17 cellular contexts compared by ENCODE assay signal in the genomic region with DNA sequence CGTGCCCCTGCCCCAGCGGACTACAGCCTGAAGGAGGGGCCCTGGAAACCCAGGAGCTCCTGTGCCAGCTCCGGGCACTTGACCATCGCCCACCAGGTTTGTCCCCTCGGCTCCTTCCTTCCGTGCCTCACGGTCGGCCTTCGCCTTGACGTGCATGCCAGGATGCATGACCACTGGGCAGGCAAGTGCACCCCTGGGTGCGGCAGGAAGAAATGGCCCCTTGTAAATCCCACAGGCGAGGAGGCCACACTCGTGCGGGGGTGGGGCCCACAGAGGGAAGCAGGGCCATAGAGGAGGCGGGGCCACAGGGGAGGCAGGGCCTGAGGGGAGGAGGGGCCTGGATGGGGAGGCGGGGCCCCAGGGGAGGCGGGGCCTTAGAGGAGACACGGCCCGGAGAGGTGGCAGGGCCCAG.
DNase-seq lines count a peak whose midpoint lies in the region; ATAC-seq and TF ChIP-seq lines count a peak whose summit lies in the region.
"Had no signal": no experiment of that assay in that cellular context is flagged by ENCODE, and none has a peak within 500 bp of the region (broad histone marks: within the 10 kb centered on the region; RNA-seq: fewer than 3 reads in every experiment).

No MANE protein-coding gene starts in this region.

- no peak overlapping the region for H3K27ac Mint-ChIP-seq in activated naive CD4-positive, alpha-beta T cell treated with anti-CD3 and anti-CD28 coated beads, Interleukin-2, amount 50 U/mL, for 72 hours
- H3K27ac Mint-ChIP-seq in glutamatergic neuron (ENCODE audit: unreplicated experiment) = no peak overlapping the region
- H3K27ac Mint-ChIP-seq in stimulated activated memory B cell treated with anti-CD40 and anti-IgM and Interleukin-4, amounts not matched to agents 10 μg/mL and 1 μg/mL and 100 μg/mL, for 72 hours = no peak overlapping the region
- H3K27ac Mint-ChIP-seq: T-helper 17 cell had no signal

- DNase-seq in activated naive CD4-positive, alpha-beta T cell treated with anti-CD3 and anti-CD28 coated beads, Interleukin-2, amount 50 U/mL, for 72 hours (ENCODE audit: low spot score in 2 of 2) = no peak
- DNase-seq in activated naive CD4-positive, alpha-beta T cell treated with anti-CD3 and anti-CD28 coated beads, Interleukin-2, amount 50 U/mL, for 16 hours = no peak
- DNase-seq in HT-29 (ENCODE audit: low spot score) (peak; percentile 28), glutamatergic neuron (peak; percentile 22), ecto neural progenitor cell (ENCODE audit: low spot score) (no peak), thyroid gland (no peak), NCI-H1417 treated with DMSO at 0.1 percent for 48 hours (lab: John Stamatoyannopoulos, UW) (no peak)
- DNase-seq: activated CD4-positive, alpha-beta T cell treated with anti-CD3 and anti-CD28 coated beads for 4 hours; activated naive CD4-positive, alpha-beta T cell; DMS79 treated with DMSO at 0.1 percent for 48 hours; mammary epithelial cell; NCI-H187 treated with DMSO at 0.1 percent for 48 hours; NCI-H526; T-helper 17 cell had no signal

- TF ChIP-seq CTCF in glutamatergic neuron (IDR thresholded peaks at IDR 0.05; ENCODE audit: partially characterized antibody, unreplicated experiment) (no peak), thyroid gland (IDR thresholded peaks at IDR 0.05) (no peak)

- H3K9me3 ChIP-seq in thyroid gland = no peaks in the 10 kb centered on the region
- H3K9me3 ChIP-seq: breast epithelium, neutrophil had no signal

- H3K4me1 ChIP-seq in thyroid gland = no peaks in the 10 kb centered on the region
- H3K4me1 ChIP-seq: breast epithelium had no signal

- H3K4me1 Mint-ChIP-seq in glutamatergic neuron (ENCODE audit: low read depth, unreplicated experiment) = peaks cover 1% of the 10 kb centered on the region
- no peaks in the 10 kb centered on the region for H3K4me1 Mint-ChIP-seq in stimulated activated memory B cell treated with anti-CD40 and anti-IgM and Interleukin-4, amounts not matched to agents 10 μg/mL and 1 μg/mL and 100 μg/mL, for 72 hours
- H3K4me1 Mint-ChIP-seq: T-helper 17 cell had no signal

- H3K36me3 Mint-ChIP-seq in activated naive CD4-positive, alpha-beta T cell treated with anti-CD3 and anti-CD28 coated beads, Interleukin-2, amount 50 U/mL, for 72 hours = no peaks in the 10 kb centered on the region
- H3K36me3 Mint-ChIP-seq in glutamatergic neuron (ENCODE audit: unreplicated experiment) = peaks cover 7% of the 10 kb centered on the region
- H3K36me3 Mint-ChIP-seq in stimulated activated memory B cell treated with anti-CD40 and anti-IgM and Interleukin-4, amounts not matched to agents 10 μg/mL and 1 μg/mL and 100 μg/mL, for 72 hours = no peaks in the 10 kb centered on the region

- WGBS in thyroid gland, 2 donors = 82 to 86% methylated on average over 16 of the region's 19 CpGs

- H3K27me3 ChIP-seq in thyroid gland = no peaks in the 10 kb centered on the region

- H3K27ac ChIP-seq in thyroid gland = no peak overlapping the region
- H3K27ac ChIP-seq: breast epithelium, neutrophil had no signal

- peak; percentile 12 to 34 for ATAC-seq in activated naive CD4-positive, alpha-beta T cell treated with anti-CD3 and anti-CD28 coated beads, Interleukin-2, amount 50 U/mL, for 72 hours
- peak; percentile 48 for ATAC-seq in stimulated activated memory B cell treated with anti-CD40 and anti-IgM and Interleukin-4, amounts not matched to agents 10 μg/mL and 1 μg/mL and 100 μg/mL, for 72 hours

- peaks cover 10% of the 10 kb centered on the region for H3K27me3 Mint-ChIP-seq in glutamatergic neuron (ENCODE audit: unreplicated experiment)
- H3K27me3 Mint-ChIP-seq in stimulated activated memory B cell treated with anti-CD40 and anti-IgM and Interleukin-4, amounts not matched to agents 10 μg/mL and 1 μg/mL and 100 μg/mL, for 72 hours = peaks cover 33% of the 10 kb centered on the region

- H3K9me3 Mint-ChIP-seq in activated naive CD4-positive, alpha-beta T cell treated with anti-CD3 and anti-CD28 coated beads, Interleukin-2, amount 50 U/mL, for 72 hours = no peaks in the 10 kb centered on the region
- H3K9me3 Mint-ChIP-seq in glutamatergic neuron (ENCODE audit: unreplicated experiment) = no peaks in the 10 kb centered on the region
- no peaks in the 10 kb centered on the region for H3K9me3 Mint-ChIP-seq in stimulated activated memory B cell treated with anti-CD40 and anti-IgM and Interleukin-4, amounts not matched to agents 10 μg/mL and 1 μg/mL and 100 μg/mL, for 72 hours

- H3K36me3 ChIP-seq in thyroid gland = no peaks in the 10 kb centered on the region
- H3K36me3 ChIP-seq: breast epithelium, neutrophil had no signal

- H3K4me3 Mint-ChIP-seq in glutamatergic neuron (ENCODE audit: unreplicated experiment) = no peak overlapping the region
- H3K4me3 Mint-ChIP-seq in stimulated activated memory B cell treated with anti-CD40 and anti-IgM and Interleukin-4, amounts not matched to agents 10 μg/mL and 1 μg/mL and 100 μg/mL, for 72 hours = no peak overlapping the region
- H3K4me3 Mint-ChIP-seq: T-helper 17 cell had no signal

- no peak for TF ChIP-seq POLR2A in thyroid gland (IDR thresholded peaks at IDR 0.05)

- H3K4me3 ChIP-seq in thyroid gland (replicated peaks in 1 of 3) = no peak overlapping the region
- H3K4me3 ChIP-seq: breast epithelium had no signal

- intact Hi-C loops in thyroid gland (cut with DNase I) = no loop called here

Comparison
In these comparisons a context has a peak if more than half of its experiments do, and no peak if none do; other contexts are left out.
1. DNase-seq: peak in HT-29 (single experiment) and glutamatergic neuron (single experiment); none in activated naive CD4-positive, alpha-beta T cell treated with anti-CD3 and anti-CD28 coated beads, Interleukin-2, amount 50 U/mL, for 72 hours (0 of 2), activated naive CD4-positive, alpha-beta T cell treated with anti-CD3 and anti-CD28 coated beads, Interleukin-2, amount 50 U/mL, for 16 hours (single experiment), ecto neural progenitor cell (single experiment), thyroid gland (0 of 2) and NCI-H1417 treated with DMSO at 0.1 percent for 48 hours (single experiment).